8 cellular contexts compared by ENCODE assay signal in genomic region chr13:27449081-27449603, GRCh38. TPM values are rescaled to one million over a fixed set of nuclear protein-coding genes. Genes with fewer than 3 reads are reported as not detected.
DNase-seq lines count a peak whose midpoint lies in the region; ATAC-seq, FAIRE-seq and TF ChIP-seq lines count a peak whose summit lies in the region.

No MANE protein-coding gene starts in this region.

- no peak for ATAC-seq in natural killer cell
- no peak for ATAC-seq in HG02759 (IDR thresholded peaks at IDR 0.05; ENCODE audit: unreplicated experiment)

- H3K9me3 Mint-ChIP-seq in natural killer cell, result no peaks in the 10 kb centered on the region

- no peaks in the 10 kb centered on the region for H3K27me3 Mint-ChIP-seq in natural killer cell (ENCODE audit: low read depth in 2 of 2)

- POLR2A ChIA-PET in BJ (lab: Charles Lee), result no interaction called here

- no peak for DNase-seq in BJ (ENCODE audit: low read depth)
- DNase-seq in NB4 (ENCODE audit: low read depth), result no peak
- DNase-seq in colonic mucosa, result no peak
- DNase-seq in natural killer cell, result no peak
- no peak for DNase-seq in AG08395 (ENCODE audit: low spot score)
- DNase-seq in ureter (ENCODE audit: low spot score), result no peak
- DNase-seq in GM12892 (ENCODE audit: insufficient read length), result no peak

- H3K4me1 Mint-ChIP-seq in natural killer cell, result peaks cover 41 to 47% of the 10 kb centered on the region in 2 donors

- H3K27me3 ChIP-seq in BJ (ENCODE audit: control insufficient read depth, insufficient read depth, low read length) (no peaks in the 10 kb centered on the region; the same call in 1 of the 2 replicates), colonic mucosa (no peaks in the 10 kb centered on the region)

- peak overlapping the region; percentile 84 to 96 for H3K9ac ChIP-seq in colonic mucosa (ENCODE audit: low read depth in 2 of 2, low read length in 2 of 2)

- no peaks in the 10 kb centered on the region for H3K36me3 ChIP-seq in BJ (ENCODE audit: control insufficient read depth, insufficient read depth, low read length)
- no peaks in the 10 kb centered on the region for H3K36me3 ChIP-seq in colonic mucosa

- no peaks in the 10 kb centered on the region for H3K36me3 Mint-ChIP-seq in natural killer cell

- peak overlapping the region; percentile 100 for H3K27ac ChIP-seq in colonic mucosa

- H3K4me3 ChIP-seq in BJ (ENCODE audit: low read depth, low read length) (peak overlapping the region; percentile 83), NB4 (ENCODE audit: low read depth, low read length) (peak overlapping the region; percentile 83), colonic mucosa (peak overlapping the region; percentile 86)

- peak overlapping the region; percentile 95 for H3K4me3 Mint-ChIP-seq in natural killer cell

- H3K27ac Mint-ChIP-seq in natural killer cell, result peak overlapping the region; percentile 97 to 98

- intact Hi-C loops in colonic mucosa (cut with DNase I), result no loop called here
- intact Hi-C loops in natural killer cell (cut with micrococcal nuclease), result no loop called here

- TF ChIP-seq POLR2A in NB4 (IDR thresholded peaks at IDR 0.05; ENCODE audit: extremely low read depth, insufficient read length) (no peak), GM12892 (IDR thresholded peaks at IDR 0.05; ENCODE audit: low read depth, low read length) (no peak)

- no peak for FAIRE-seq in GM12892 (lab: Jason Lieb, UNC)

- TF ChIP-seq CTCF in BJ (IDR thresholded peaks at IDR 0.05; ENCODE audit: insufficient read depth, low read depth, low read length) (no peak), NB4 (IDR thresholded peaks at IDR 0.05; ENCODE audit: low read depth, low read length) (no peak), colonic mucosa (IDR thresholded peaks at IDR 0.05) (no peak), natural killer cell (IDR thresholded peaks at IDR 0.05) (no peak)

- CTCF ChIA-PET in BJ (lab: Yijun Ruan, JAX), result interaction anchor here (1.1 to 1.6 kb wide), 2 partner anchors 74 to 377 kb away, joined by 3 to 4 read pairs; no protein-coding TSS in a partner anchor

- peaks cover 3% of the 10 kb centered on the region for H3K4me1 ChIP-seq in colonic mucosa

- H3K9me3 ChIP-seq in colonic mucosa, result no peaks in the 10 kb centered on the region

RNA-seq across cellular contexts. Expression of gene MTIF3, which starts 1.2 kb away (rescaled TPM):
- 32.7 and 64.0 TPM in 2 replicates for polyA plus RNA-seq in BJ (2011; rRNA removed)
- polyA minus RNA-seq in BJ (2011; rRNA and poly(A)+ RNA removed), result 7.1 and 11.8 TPM in 2 replicates
- total RNA-seq in colonic mucosa (10 to 100 TPM; 53.7 to 65.1 TPM), natural killer cell (10 to 100 TPM; 30.2 to 56.6 (median 36.8) TPM), ureter (65.9 TPM)
- polyA plus RNA-seq in GM12892 (2012; ENCODE audit: missing spikeins), result 46.9 TPM

RNA-seq across cellular contexts. Expression of gene GTF3A, which starts 24.7 kb away (rescaled TPM):
- polyA plus RNA-seq in BJ (2011; rRNA removed), result 42.7 and 60.5 TPM in 2 replicates
- polyA minus RNA-seq in BJ (2011; rRNA and poly(A)+ RNA removed), result 22.4 and 25.3 TPM in 2 replicates
- total RNA-seq in colonic mucosa (10 to 100 TPM; 39.7 to 76.0 TPM), natural killer cell (100 to 1,000 TPM; 129 to 132 (median 130) TPM), ureter (76.2 TPM)
- polyA plus RNA-seq in GM12892 (2012; ENCODE audit: missing spikeins), result 290 TPM
